ENCODE assay signal across 15 cellular contexts in the genomic region with DNA sequence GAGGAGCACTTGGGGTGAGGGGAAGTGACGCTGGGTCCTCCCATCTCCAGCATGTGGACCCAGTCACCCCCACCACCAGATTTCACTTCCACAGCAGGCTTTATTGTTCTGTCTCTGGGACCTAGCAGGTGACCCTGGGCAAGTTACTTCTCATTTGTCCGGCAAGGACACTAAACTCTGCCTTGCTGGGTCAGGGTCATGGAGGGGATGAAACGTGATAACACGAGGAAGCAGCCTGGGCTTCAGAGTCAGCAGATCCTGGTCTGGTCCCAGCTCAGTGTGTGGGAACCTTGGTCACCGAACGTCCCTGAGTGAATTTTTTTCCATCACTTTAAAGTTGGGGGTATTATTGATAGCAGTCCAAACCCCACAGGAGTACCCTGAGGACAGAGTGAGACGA. TPM values are rescaled to one million over a fixed set of nuclear protein-coding genes. Genes with fewer than 3 reads are reported as not detected.
DNase-seq lines count a peak whose midpoint lies in the region; ATAC-seq, FAIRE-seq and TF ChIP-seq lines count a peak whose summit lies in the region.
"Had no signal": no experiment of that assay in that cellular context is flagged by ENCODE, and none has a peak within 500 bp of the region (broad histone marks: within the 10 kb centered on the region; RNA-seq: fewer than 3 reads in every experiment).

No MANE protein-coding gene starts in this region.

- peak; percentile 28 for DNase-seq in CD1c-positive myeloid dendritic cell (ENCODE audit: extremely low spot score)
- no peak for DNase-seq in IMR-90
- no peak for DNase-seq in dorsolateral prefrontal cortex
- DNase-seq in urothelium cell line (ENCODE audit: low spot score) = no peak
- DNase-seq in sigmoid colon = no peak
- DNase-seq in stimulated activated naive CD4-positive, alpha-beta T cell treated with Interleukin-2 at 50 U/mL for 16 hours (lab: John Stamatoyannopoulos, UW) = no peak
- DNase-seq in cerebellar cortex (ENCODE audit: low spot score) = no peak
- DNase-seq: DMS53, NCI-H1930, Peyer's patch, retina, uterus had no signal

- no peak overlapping the region for H2BK5ac ChIP-seq in IMR-90 (ENCODE audit: low read depth, low read length, poor library complexity, severe bottlenecking)

- H2BK15ac ChIP-seq in IMR-90 (ENCODE audit: low read depth, low read length) = no peak overlapping the region

- TF ChIP-seq RAD21 in IMR-90 (IDR thresholded peaks at IDR 0.05; ENCODE audit: low read length) = no peak
- no peak for TF ChIP-seq RAD21 in neural cell (conservative IDR thresholded peaks at IDR 0.05)

- TF ChIP-seq CTCF in IMR-90 (conservative IDR thresholded peaks at IDR 0.05; ENCODE audit: low read depth, low read length) = no peak
- TF ChIP-seq CTCF in dorsolateral prefrontal cortex (IDR thresholded peaks at IDR 0.05 in 54 of 56, conservative IDR thresholded peaks at IDR 0.05 in 2 of 56; ENCODE audit: low read depth in 1 of 56, partially characterized antibody in 56 of 56) = no peak
- TF ChIP-seq CTCF in neural cell (IDR thresholded peaks at IDR 0.05; ENCODE audit: poor library complexity, severe bottlenecking) = no peak
- no peak for TF ChIP-seq CTCF in sigmoid colon (IDR thresholded peaks at IDR 0.05)

- peaks cover 34 to 67% of the 10 kb centered on the region in 2 experiments for H3K79me1 ChIP-seq in IMR-90 (ENCODE audit: low read depth in 1 of 2, low read length in 2 of 2)

- POLR2A ChIA-PET in IMR-90 (lab: Charles Lee; ENCODE audit: unreplicated experiment) = no interaction called here

- H3K4me3 ChIP-seq in IMR-90 (ENCODE audit: insufficient read depth, low read depth, low read length) = no peak overlapping the region
- H3K4me3 ChIP-seq in dorsolateral prefrontal cortex = peak overlapping the region in 43 of 59 donors; percentile 1 to 99 (median 19)
- peak overlapping the region; percentile 85 for H3K4me3 ChIP-seq in neural cell (ENCODE audit: low read length)
- no peak overlapping the region for H3K4me3 ChIP-seq in sigmoid colon
- H3K4me3 ChIP-seq: Peyer's patch, uterus had no signal

- WGBS in IMR-90 (ENCODE audit: extremely low coverage in 2 of 2, insufficient read length in 1 of 2), 2 experiments = 37% methylated on average over 2 of the region's 7 CpGs; no CpG with 5 or more reads in 1 of the 2 experiments
- 71 to 74% methylated on average over 7 of the region's 7 CpGs for WGBS in sigmoid colon, 2 donors

- H2AFZ ChIP-seq in IMR-90 (replicated peaks; ENCODE audit: low read length, poor library complexity) = no peak overlapping the region
- H2AFZ ChIP-seq in neural cell (ENCODE audit: low read depth, low read length) = no peak overlapping the region

- no peak overlapping the region for H3K4ac ChIP-seq in IMR-90 (ENCODE audit: low read depth, low read length)

- H4K5ac ChIP-seq in IMR-90 (ENCODE audit: low read depth, low read length) = no peak overlapping the region

- H4K20me1 ChIP-seq in IMR-90 (ENCODE audit: insufficient read depth, low read length) (peaks cover 79% of the 10 kb centered on the region), neural cell (ENCODE audit: insufficient read depth) (peaks cover 15% of the 10 kb centered on the region)

- peaks cover 56% of the 10 kb centered on the region for H3K36me3 ChIP-seq in IMR-90 (ENCODE audit: control insufficient read depth, insufficient read depth, low read length)
- no peaks in the 10 kb centered on the region for H3K36me3 ChIP-seq in neural cell (ENCODE audit: insufficient read depth, low read length)
- H3K36me3 ChIP-seq in sigmoid colon = peaks cover 28 to 42% (median 40%) of the 10 kb centered on the region in 4 donors
- H3K36me3 ChIP-seq: uterus had no signal

- H3K9me1 ChIP-seq in IMR-90 (ENCODE audit: insufficient read depth, low read length) = peaks cover 5% of the 10 kb centered on the region; the same call in 1 of the 2 replicates

- no peak overlapping the region for H3K23ac ChIP-seq in IMR-90 (ENCODE audit: low read depth, low read length)

- H3K9me3 ChIP-seq in IMR-90 (ENCODE audit: control insufficient read depth, insufficient read depth, low read length) (no peaks in the 10 kb centered on the region), neural cell (ENCODE audit: low read length) (no peaks in the 10 kb centered on the region), sigmoid colon (no peaks in the 10 kb centered on the region)
- H3K9me3 ChIP-seq: Peyer's patch, uterus had no signal

- H3K27me3 ChIP-seq in IMR-90 (ENCODE audit: control insufficient read depth, insufficient read depth, low read length) = no peaks in the 10 kb centered on the region; the same call in 1 of the 2 replicates
- no peaks in the 10 kb centered on the region for H3K27me3 ChIP-seq in dorsolateral prefrontal cortex
- no peaks in the 10 kb centered on the region for H3K27me3 ChIP-seq in neural cell (ENCODE audit: insufficient read depth, low read depth, low read length)
- no peaks in the 10 kb centered on the region for H3K27me3 ChIP-seq in sigmoid colon
- H3K27me3 ChIP-seq: Peyer's patch, uterus had no signal

- H2BK120ac ChIP-seq in IMR-90 (ENCODE audit: low read depth, low read length) = no peak overlapping the region

- H4K91ac ChIP-seq in IMR-90 (ENCODE audit: insufficient read depth, low read depth, low read length) = no peak overlapping the region

- no peaks in the 10 kb centered on the region for H3K9me2 ChIP-seq in neural cell (ENCODE audit: insufficient read depth, low read length)

- peak overlapping the region; percentile 49; the same call in 1 of the 2 replicates for H3K4me2 ChIP-seq in IMR-90 (ENCODE audit: low read depth, low read length)
- no peak overlapping the region for H3K4me2 ChIP-seq in neural cell (ENCODE audit: low read length)

- no peak overlapping the region for H3K14ac ChIP-seq in IMR-90 (replicated peaks; ENCODE audit: low read depth, low read length)

- in situ Hi-C loops in IMR-90 (cut with MboI; ENCODE audit: low sequenced_read_pairs) = loop anchor here (10.0 kb wide), 2 partner anchors 187 to 327 kb away; no protein-coding TSS in a partner anchor

- H3K56ac ChIP-seq in IMR-90 (ENCODE audit: extremely low read depth, insufficient read depth, low read length) = no peak overlapping the region

- H3K9ac ChIP-seq in IMR-90 (ENCODE audit: low read depth, low read length) = no peak overlapping the region
- H3K9ac ChIP-seq in neural cell (ENCODE audit: low read length) = no peak overlapping the region

- no TSS peak for BruUV-seq in IMR-90 (replicated peaks; lab: Mats Ljungman, UMichigan)

- H3K4me1 ChIP-seq in IMR-90 (ENCODE audit: control insufficient read depth, insufficient read depth, low read length) (peaks cover 24% of the 10 kb centered on the region), sigmoid colon (peaks cover 0 to 58% (median 36%) of the 10 kb centered on the region in 4 donors)

- peaks cover 45% of the 10 kb centered on the region for H3K79me2 ChIP-seq in neural cell (replicated peaks; ENCODE audit: insufficient read depth, low read length)

- no peak for ATAC-seq in IMR-90 (ENCODE audit: low read depth)

- TF ChIP-seq POLR2A in IMR-90 (IDR thresholded peaks at IDR 0.05; ENCODE audit: low read depth, low read length) (no peak), sigmoid colon (IDR thresholded peaks at IDR 0.05) (no peak)

- CTCF ChIA-PET in IMR-90 (lab: Yijun Ruan, JAX) = no interaction called here

- H3K18ac ChIP-seq in IMR-90 (ENCODE audit: low read depth, low read length) = no peak overlapping the region

- no peak overlapping the region for H2AK9ac ChIP-seq in IMR-90 (replicated peaks; ENCODE audit: low read depth, low read length, poor library complexity)

- no peaks in the 10 kb centered on the region for H3F3A ChIP-seq in neural cell (ENCODE audit: insufficient read depth, low read length, poor library complexity, severe bottlenecking)

- dilution Hi-C loops in IMR-90 (cut with HindIII; ENCODE audit: low sequenced_read_pairs, unreplicated experiment) = no loop called here

- no peak for TF ChIP-seq EP300 in neural cell (conservative IDR thresholded peaks at IDR 0.05; ENCODE audit: poor library complexity, severe bottlenecking)
- TF ChIP-seq EP300 in sigmoid colon (IDR thresholded peaks at IDR 0.05) = no peak

- FAIRE-seq in urothelium cell line (lab: Jason Lieb, UNC) = no peak
- FAIRE-seq: GM18507, HTR-8/SVneo had no signal

- H3K27ac ChIP-seq in IMR-90 (ENCODE audit: insufficient read depth, low read length) (no peak overlapping the region), dorsolateral prefrontal cortex (peak overlapping the region in 3 of 59 donors; percentile 12 to 24 (median 22)), neural cell (ENCODE audit: low read length) (no peak overlapping the region), sigmoid colon (peak overlapping the region in 1 of 4 donors; percentile 62)
- H3K27ac ChIP-seq: Peyer's patch had no signal

- no peak overlapping the region for H2AK5ac ChIP-seq in IMR-90 (ENCODE audit: low read depth, low read length)

- H2BK20ac ChIP-seq in IMR-90 (ENCODE audit: low read depth, low read length) = no peak overlapping the region

- intact Hi-C loops in IMR-90 (cut with micrococcal nuclease) = no loop called here
- intact Hi-C loops in dorsolateral prefrontal cortex (cut with DNase I) = loop anchor here in 1 of 2 donors (5.0 to 10.0 kb wide), 2 partner anchors 165 to 827 kb away; no protein-coding TSS in a partner anchor
- intact Hi-C loops in sigmoid colon (cut with DNase I) = no loop called here

- no peak overlapping the region for H4K8ac ChIP-seq in IMR-90 (ENCODE audit: low read depth in 2 of 2, low read length in 2 of 2)

RNA-seq across cellular contexts. Expression of gene UBA1, which starts 3.9 kb away (rescaled TPM):
- 256 and 299 TPM in 2 replicates for total RNA-seq in IMR-90 (2012; rRNA removed)
- polyA plus RNA-seq in IMR-90 (2012; rRNA removed) = 343 and 366 TPM in 2 replicates
- polyA plus RNA-seq in IMR-90 (2012; cell fraction: cytosol; rRNA removed) = 253 and 341 TPM in 2 replicates
- 285 and 480 TPM in 2 replicates for polyA plus RNA-seq in IMR-90 (2012; cell fraction: nucleus; rRNA removed; ENCODE audit: low replicate concordance)
- total RNA-seq in dorsolateral prefrontal cortex = 100 to 1,000 TPM; 186 to 279 (median 239) TPM
- 132 and 150 TPM in 2 replicates for polyA plus RNA-seq in neural cell
- 191 and 195 TPM in 2 replicates for polyA minus RNA-seq in neural cell
- total RNA-seq in sigmoid colon = 100 to 1,000 TPM in 1 of 4 donors, 10 to 100 TPM in 3; 74.9 to 112 (median 80.7) TPM
- polyA plus RNA-seq in sigmoid colon = 100 to 1,000 TPM in 1 of 3 donors, 10 to 100 TPM in 2; 72.7 to 126 (median 84.2) TPM

RNA-seq across cellular contexts. Expression of gene CDK16, which starts 21.0 kb away (rescaled TPM):
- total RNA-seq in IMR-90 (2012; rRNA removed) (69.4 and 85.3 TPM in 2 replicates), dorsolateral prefrontal cortex (100 to 1,000 TPM in 118 of 120 experiments, 10 to 100 TPM in 2; 81.5 to 187 (median 132) TPM), sigmoid colon (10 to 100 TPM; 43.8 to 55.9 (median 45.6) TPM)
- polyA plus RNA-seq in IMR-90 (2012; rRNA removed) (106 and 116 TPM in 2 replicates), neural cell (97.8 and 99.0 TPM in 2 replicates), sigmoid colon (10 to 100 TPM; 35.4 to 64.6 (median 46.5) TPM)
- polyA plus RNA-seq in IMR-90 (2012; cell fraction: cytosol; rRNA removed) = 72.0 and 131 TPM in 2 replicates
- polyA plus RNA-seq in IMR-90 (2012; cell fraction: nucleus; rRNA removed; ENCODE audit: low replicate concordance) = 187 and 297 TPM in 2 replicates
- polyA minus RNA-seq in neural cell = 151 and 160 TPM in 2 replicates

RNA-seq across cellular contexts. Expression of gene USP11, which starts 35.3 kb away (rescaled TPM):
- total RNA-seq in IMR-90 (2012; rRNA removed) = 50.5 and 59.7 TPM in 2 replicates
- 33.0 and 33.5 TPM in 2 replicates for polyA plus RNA-seq in IMR-90 (2012; rRNA removed)
- polyA plus RNA-seq in IMR-90 (2012; cell fraction: cytosol; rRNA removed) = 18.8 and 25.3 TPM in 2 replicates
- 110 and 113 TPM in 2 replicates for polyA plus RNA-seq in IMR-90 (2012; cell fraction: nucleus; rRNA removed; ENCODE audit: low replicate concordance)
- 100 to 1,000 TPM; 162 to 456 (median 351) TPM for total RNA-seq in dorsolateral prefrontal cortex
- 184 and 215 TPM in 2 replicates for polyA plus RNA-seq in neural cell
- polyA minus RNA-seq in neural cell = 272 and 301 TPM in 2 replicates
- total RNA-seq in sigmoid colon = 10 to 100 TPM; 18.9 to 37.7 (median 35.3) TPM
- 10 to 100 TPM in 1 of 3 donors, 1 to 10 TPM in 2; 4.9 to 21.8 (median 6.6) TPM for polyA plus RNA-seq in sigmoid colon

RNA-seq across cellular contexts. Expression of gene RBM10, which starts 52.5 kb away (rescaled TPM):
- total RNA-seq in IMR-90 (2012; rRNA removed) (36.0 and 37.8 TPM in 2 replicates), dorsolateral prefrontal cortex (10 to 100 TPM; 25.1 to 47.6 (median 36.8) TPM), sigmoid colon (10 to 100 TPM; 17.1 to 28.0 (median 22.0) TPM)
- polyA plus RNA-seq in IMR-90 (2012; rRNA removed) (33.4 and 38.3 TPM in 2 replicates), neural cell (53.1 and 64.9 TPM in 2 replicates), sigmoid colon (10 to 100 TPM; 15.0 to 44.3 (median 23.8) TPM)
- polyA plus RNA-seq in IMR-90 (2012; cell fraction: cytosol; rRNA removed) = 26.7 and 40.1 TPM in 2 replicates
- polyA plus RNA-seq in IMR-90 (2012; cell fraction: nucleus; rRNA removed; ENCODE audit: low replicate concordance) = 61.7 and 97.3 TPM in 2 replicates
- polyA minus RNA-seq in neural cell = 63.9 and 75.5 TPM in 2 replicates

RNA-seq across cellular contexts. Expression of gene NDUFB11, which starts 53.0 kb away (rescaled TPM):
- total RNA-seq in IMR-90 (2012; rRNA removed) = 17.0 and 24.4 TPM in 2 replicates
- polyA plus RNA-seq in IMR-90 (2012; rRNA removed) = 58.3 and 67.7 TPM in 2 replicates
- polyA plus RNA-seq in IMR-90 (2012; cell fraction: cytosol; rRNA removed) = 115 and 212 TPM in 2 replicates
- 20.4 and 29.9 TPM in 2 replicates for polyA plus RNA-seq in IMR-90 (2012; cell fraction: nucleus; rRNA removed; ENCODE audit: low replicate concordance)
- 10 to 100 TPM; 40.8 to 88.5 (median 65.6) TPM for total RNA-seq in dorsolateral prefrontal cortex
- polyA plus RNA-seq in neural cell = 184 and 195 TPM in 2 replicates
- polyA minus RNA-seq in neural cell = 53.6 and 67.1 TPM in 2 replicates
- 100 to 1,000 TPM in 1 of 4 donors, 10 to 100 TPM in 3; 64.3 to 103 (median 82.8) TPM for total RNA-seq in sigmoid colon
- polyA plus RNA-seq in sigmoid colon = 100 to 1,000 TPM in 1 of 3 donors, 10 to 100 TPM in 2; 82.3 to 124 (median 91.8) TPM

Comparison
In these comparisons a context has a peak if more than half of its experiments do, and no peak if none do; other contexts are left out.
1. H3K4me3 ChIP-seq: peak in dorsolateral prefrontal cortex (43 of 59) and neural cell (single experiment); none in IMR-90 (single experiment) and sigmoid colon (0 of 4).